22 cellular contexts compared by ENCODE assay signal in genomic region chr4:84412062-84412461, GRCh38.
DNase-seq lines count a peak whose midpoint lies in the region; ATAC-seq and TF ChIP-seq lines count a peak whose summit lies in the region.
"Had no signal": no experiment of that assay in that cellular context is flagged by ENCODE, and none has a peak within 500 bp of the region (broad histone marks: within the 10 kb centered on the region; RNA-seq: fewer than 3 reads in every experiment).

No MANE protein-coding gene starts in this region.

- intact Hi-C loops in colonic mucosa (cut with DNase I) (no loop called here), mucosa of descending colon (cut with DNase I, micrococcal nuclease) (no loop called here)

- no peak overlapping the region for H3K27ac ChIP-seq in colonic mucosa
- H3K27ac ChIP-seq: BLaER1 had no signal

- no peak overlapping the region for H3K9ac ChIP-seq in colonic mucosa (ENCODE audit: low read depth in 2 of 2, low read length in 2 of 2)
- H3K9ac ChIP-seq: BLaER1 had no signal

- H3K4me1 ChIP-seq in colonic mucosa (no peaks in the 10 kb centered on the region), mucosa of descending colon (ENCODE audit: low read depth) (no peaks in the 10 kb centered on the region)
- H3K4me1 ChIP-seq: BLaER1 had no signal

- peak; percentile 46 for ATAC-seq in mucosa of descending colon
- ATAC-seq: GM12878 had no signal

- H3K36me3 ChIP-seq in colonic mucosa (no peaks in the 10 kb centered on the region), mucosa of descending colon (ENCODE audit: low read depth) (no peaks in the 10 kb centered on the region)
- H3K36me3 ChIP-seq: BE2C, BLaER1 had no signal

- H3K9me3 ChIP-seq in colonic mucosa (no peaks in the 10 kb centered on the region), mucosa of descending colon (no peaks in the 10 kb centered on the region)
- H3K9me3 ChIP-seq: BE2C, BLaER1 had no signal

- DNase-seq in colonic mucosa: peak; percentile 38
- peak in 1 of 3 donors; percentile 72 for DNase-seq in mucosa of descending colon
- DNase-seq in HuH-7.5 (ENCODE audit: low spot score): no peak
- no peak for DNase-seq in cortex of kidney (lab: John Stamatoyannopoulos, UW)
- DNase-seq in activated gamma-delta T cell (lab: John Stamatoyannopoulos, UW): no peak
- DNase-seq: 8988T; ACHN; BE2C; C1 segment of cervical spinal cord; CD4-positive, alpha-beta memory T cell; CD4-positive, CD25-positive, alpha-beta regulatory T cell; CD8-positive, alpha-beta memory T cell; COR-L47; DMS 273 treated with DMSO at 0.1 percent for 48 hours; DMS153; DMS53; DMS79; DND-41; EL; GDM1 had no signal

- no peaks in the 10 kb centered on the region for H3K27me3 ChIP-seq in colonic mucosa
- H3K27me3 ChIP-seq: BE2C, BLaER1 had no signal

- TF ChIP-seq CTCF in colonic mucosa (IDR thresholded peaks at IDR 0.05) (no peak), mucosa of descending colon (IDR thresholded peaks at IDR 0.05) (no peak)

- H3K4me3 ChIP-seq in colonic mucosa: no peak overlapping the region
- no peak overlapping the region for H3K4me3 ChIP-seq in mucosa of descending colon
- H3K4me3 ChIP-seq: BLaER1, GM12878 had no signal
